ENCODE assay signal across 8 cellular contexts in the genomic region with DNA sequence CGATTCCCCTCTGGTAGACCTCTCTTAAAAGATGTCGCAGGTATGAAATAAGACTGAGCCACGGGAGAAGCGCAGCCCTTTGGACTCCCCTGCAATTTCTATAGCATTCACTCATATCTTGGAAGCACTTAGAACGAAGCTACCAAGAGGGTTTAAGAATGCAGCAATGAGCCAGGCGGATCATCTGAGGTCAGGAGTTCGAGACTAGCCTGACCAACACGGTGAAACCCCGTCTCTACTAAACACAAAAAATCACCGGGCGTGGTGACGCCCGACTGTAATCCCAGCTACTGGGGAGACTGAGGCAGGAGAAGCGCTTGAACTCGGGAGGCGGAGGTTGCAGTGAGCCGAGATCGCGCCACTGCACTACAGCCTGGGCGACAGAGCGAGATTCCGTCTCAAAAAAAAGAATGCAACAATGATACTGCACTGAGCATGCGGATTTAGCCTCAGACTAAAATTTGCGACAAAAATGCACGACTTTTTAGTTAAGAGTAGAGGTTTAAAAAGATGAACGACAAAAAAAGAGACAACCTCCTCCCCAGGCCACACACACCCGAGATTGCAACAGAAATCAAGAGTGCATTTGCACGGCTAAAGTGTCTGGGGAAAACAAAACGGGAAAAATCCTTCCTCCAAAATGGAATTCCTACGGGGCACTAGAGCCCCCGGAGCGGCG. TPM values are rescaled to one million over a fixed set of nuclear protein-coding genes. Genes with fewer than 3 reads are reported as not detected.
A peak's percentile ranks its signal among the peaks of the same experiment; 100 is the strongest.
DNase-seq lines count a peak whose midpoint lies in the region; ATAC-seq, FAIRE-seq and TF ChIP-seq lines count a peak whose summit lies in the region.

No MANE protein-coding gene starts in this region.

- H2AFZ ChIP-seq in Karpas-422 (ENCODE audit: low read length): no peak overlapping the region

- peak overlapping the region; percentile 93 for H3K4me2 ChIP-seq in Karpas-422 (ENCODE audit: low read depth, low read length, poor library complexity, severe bottlenecking)

- intact Hi-C loops in kidney (cut with DNase I): no loop called here

- H3K27ac ChIP-seq in Karpas-422 (ENCODE audit: low read length) (peak overlapping the region; percentile 73), kidney (ENCODE audit: low read depth in 2 of 2, low read length in 2 of 2) (peak overlapping the region; percentile 69 to 86), substantia nigra (ENCODE audit: low read depth, low read length, poor library complexity, severe bottlenecking) (peak overlapping the region; percentile 84)

- TF ChIP-seq CTCF in AG04449 (IDR thresholded peaks at IDR 0.05; ENCODE audit: insufficient read depth, low read length, missing control alignments) (no peak), astrocyte of the spinal cord (IDR thresholded peaks at IDR 0.05; ENCODE audit: low read depth, low read length) (no peak), kidney (IDR thresholded peaks at IDR 0.05; ENCODE audit: borderline replicate concordance, extremely low read depth, insufficient read depth) (no peak)

- no peaks in the 10 kb centered on the region for H3K9me2 ChIP-seq in Karpas-422 (replicated peaks; ENCODE audit: insufficient read depth, low read length)

- H3K9me3 ChIP-seq in Karpas-422 (ENCODE audit: low read length): no peaks in the 10 kb centered on the region
- H3K9me3 ChIP-seq in kidney (ENCODE audit: control insufficient read depth in 1 of 2, low read length in 2 of 2): no peaks in the 10 kb centered on the region

- in situ Hi-C loops in astrocyte of the spinal cord (cut with HindIII; ENCODE audit: low sequenced_read_pairs): no loop called here

- H3K4me1 ChIP-seq in Karpas-422 (ENCODE audit: low read length) (peaks cover 43% of the 10 kb centered on the region), kidney (ENCODE audit: control insufficient read depth in 1 of 2, insufficient read depth in 1 of 2, low read depth in 1 of 2, low read length in 2 of 2) (peaks cover 0 to 7% of the 10 kb centered on the region in 2 donors)

- CTCF ChIA-PET in AG04449 (lab: Yijun Ruan, JAX): interaction anchor here (1.0 to 1.7 kb wide), 5 partner anchors 10 to 641 kb away, joined by 3 to 5 read pairs (median 4); no protein-coding TSS in a partner anchor
- CTCF ChIA-PET in HEK293T (lab: Yijun Ruan, JAX): interaction anchor here (0.5 to 1.5 kb wide), 2 partner anchors 24 to 373 kb away, joined by 4 to 7 read pairs; no protein-coding TSS in a partner anchor

- no peak for FAIRE-seq in kidney (lab: Jason Lieb, UNC)

- no peak for ATAC-seq in GM19463 (IDR thresholded peaks at IDR 0.05; ENCODE audit: unreplicated experiment)

- DNase-seq in AG04449 (ENCODE audit: low read depth, low spot score) (no peak), Karpas-422 (peak; percentile 53), astrocyte of the spinal cord (ENCODE audit: low read depth, low spot score) (peak; percentile 10), kidney (no peak), substantia nigra (lab: John Stamatoyannopoulos, UW) (peak in 1 of 49 donors; percentile 17), SK-N-DZ (ENCODE audit: low spot score) (no peak), HEK293T (ENCODE audit: extremely low spot score) (no peak)

- POLR2A ChIA-PET in AG04449 (lab: Yijun Ruan, JAX) (interaction anchor here (1.3 to 1.7 kb wide), 2 partner anchors 7 to 32 kb away, joined by 3 to 5 read pairs; a partner anchor contains a TSS), HEK293T (lab: Yijun Ruan, JAX) (interaction anchor here (0.7 to 4.2 kb wide), 9 partner anchors 9 to 516 kb away, joined by 3 to 27 read pairs (median 4); a partner anchor contains a TSS)

- peak overlapping the region; percentile 97 for H3K9ac ChIP-seq in Karpas-422 (ENCODE audit: low read length)
- H3K9ac ChIP-seq in kidney (ENCODE audit: low read length in 2 of 2): peak overlapping the region; percentile 95 to 97

- H3K4me3 ChIP-seq in AG04449 (ENCODE audit: low read depth, low read length) (peak overlapping the region; percentile 96), Karpas-422 (ENCODE audit: low read length) (peak overlapping the region; percentile 95), astrocyte of the spinal cord (ENCODE audit: low read depth, low read length) (peak overlapping the region; percentile 94), kidney (ENCODE audit: low read length in 2 of 2) (peak overlapping the region; percentile 96 to 98)

- H3K36me3 ChIP-seq in Karpas-422 (ENCODE audit: insufficient read depth, low read length): peaks cover 36% of the 10 kb centered on the region
- peaks cover 3 to 7% of the 10 kb centered on the region in 2 donors for H3K36me3 ChIP-seq in kidney (ENCODE audit: control insufficient read depth in 1 of 2, insufficient read depth in 2 of 2, low read length in 2 of 2)

- peaks cover 57% of the 10 kb centered on the region for H3K79me2 ChIP-seq in Karpas-422 (ENCODE audit: low read length)

- H3K27me3 ChIP-seq in Karpas-422 (ENCODE audit: low read length): no peaks in the 10 kb centered on the region

- H4K20me1 ChIP-seq in Karpas-422 (ENCODE audit: insufficient read depth, low read depth, low read length): peaks cover 41% of the 10 kb centered on the region

TF ChIP-seq in HEK293T, 16 proteins besides CTCF, POLR2A, EP300 and RAD21:
- TF ChIP-seq L3MBTL2 (conservative IDR thresholded peaks at IDR 0.05): no peak
- no peak for TF ChIP-seq SUZ12 (IDR thresholded peaks at IDR 0.05)
- no peak for TF ChIP-seq ELF4 (IDR thresholded peaks at IDR 0.05)
- no peak for TF ChIP-seq FOXM1 (IDR thresholded peaks at IDR 0.05; ENCODE audit: borderline replicate concordance)
- no peak for TF ChIP-seq FOXK2 (IDR thresholded peaks at IDR 0.05)
- TF ChIP-seq BHLHE40 (IDR thresholded peaks at IDR 0.05; ENCODE audit: borderline replicate concordance): no peak
- TF ChIP-seq HDGF (IDR thresholded peaks at IDR 0.05; ENCODE audit: borderline replicate concordance): no peak
- TF ChIP-seq CTBP1 (IDR thresholded peaks at IDR 0.05; ENCODE audit: borderline replicate concordance): no peak
- TF ChIP-seq TARDBP (IDR thresholded peaks at IDR 0.05): no peak
- TF ChIP-seq ARNT (IDR thresholded peaks at IDR 0.05): no peak
- no peak for TF ChIP-seq NFRKB (IDR thresholded peaks at IDR 0.05)
- TF ChIP-seq LEF1 (IDR thresholded peaks at IDR 0.05; ENCODE audit: borderline replicate concordance): no peak
- TF ChIP-seq, protein P1, sequence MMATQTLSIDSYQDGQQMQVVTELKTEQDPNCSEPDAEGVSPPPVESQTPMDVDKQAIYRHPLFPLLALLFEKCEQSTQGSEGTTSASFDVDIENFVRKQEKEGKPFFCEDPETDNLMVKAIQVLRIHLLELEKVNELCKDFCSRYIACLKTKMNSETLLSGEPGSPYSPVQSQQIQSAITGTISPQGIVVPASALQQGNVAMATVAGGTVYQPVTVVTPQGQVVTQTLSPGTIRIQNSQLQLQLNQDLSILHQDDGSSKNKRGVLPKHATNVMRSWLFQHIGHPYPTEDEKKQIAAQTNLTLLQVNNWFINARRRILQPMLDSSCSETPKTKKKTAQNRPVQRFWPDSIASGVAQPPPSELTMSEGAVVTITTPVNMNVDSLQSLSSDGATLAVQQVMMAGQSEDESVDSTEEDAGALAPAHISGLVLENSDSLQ (IDR thresholded peaks at IDR 0.05): no peak
- no peak for TF ChIP-seq FOXA1 (IDR thresholded peaks at IDR 0.05)
- no peak for TF ChIP-seq SP1 (IDR thresholded peaks at IDR 0.05)
- TF ChIP-seq ZNF384 (IDR thresholded peaks at IDR 0.05): no peak

RNA-seq across cellular contexts. Expression of a gene that starts 0.7 kb away (rescaled TPM):
- total RNA-seq in Karpas-422 (2014; rRNA removed; shearing (Covaris generic); ENCODE audit: low replicate concordance): 60.0 and 113 TPM in 2 replicates
- 102 TPM for total RNA-seq in kidney
- polyA plus RNA-seq in kidney (ENCODE audit: insufficient read depth, low read depth, low replicate concordance): 96.4 TPM
- polyA plus RNA-seq in SK-N-DZ (2014; cell fraction: cytosol; rRNA removed): 160 and 181 TPM in 2 replicates
- 60.2 and 62.0 TPM in 2 replicates for polyA plus RNA-seq in SK-N-DZ (2014; cell fraction: nucleus; rRNA removed)

RNA-seq across cellular contexts. Expression of a gene that starts 33.1 kb away (rescaled TPM):
- total RNA-seq in Karpas-422 (2014; rRNA removed; shearing (Covaris generic); ENCODE audit: low replicate concordance): 39.3 and 45.1 TPM in 2 replicates
- total RNA-seq in kidney: 65.8 TPM
- polyA plus RNA-seq in kidney (ENCODE audit: insufficient read depth, low read depth, low replicate concordance): 68.9 TPM
- polyA plus RNA-seq in SK-N-DZ (2014; cell fraction: cytosol; rRNA removed): 62.2 and 128 TPM in 2 replicates
- 54.2 and 66.8 TPM in 2 replicates for polyA plus RNA-seq in SK-N-DZ (2014; cell fraction: nucleus; rRNA removed)

Comparison
In these comparisons a context has a peak if more than half of its experiments do, and no peak if none do; other contexts are left out.
1. DNase-seq: peak in Karpas-422 (single experiment) and astrocyte of the spinal cord (single experiment); none in AG04449 (single experiment), kidney (single experiment), SK-N-DZ (single experiment) and HEK293T (single experiment).
2. Peak in every context shown above with its lines, with median percentiles within 50 percentile points of each other: H3K4me3 ChIP-seq and H3K27ac ChIP-seq.